In the genomic region with DNA sequence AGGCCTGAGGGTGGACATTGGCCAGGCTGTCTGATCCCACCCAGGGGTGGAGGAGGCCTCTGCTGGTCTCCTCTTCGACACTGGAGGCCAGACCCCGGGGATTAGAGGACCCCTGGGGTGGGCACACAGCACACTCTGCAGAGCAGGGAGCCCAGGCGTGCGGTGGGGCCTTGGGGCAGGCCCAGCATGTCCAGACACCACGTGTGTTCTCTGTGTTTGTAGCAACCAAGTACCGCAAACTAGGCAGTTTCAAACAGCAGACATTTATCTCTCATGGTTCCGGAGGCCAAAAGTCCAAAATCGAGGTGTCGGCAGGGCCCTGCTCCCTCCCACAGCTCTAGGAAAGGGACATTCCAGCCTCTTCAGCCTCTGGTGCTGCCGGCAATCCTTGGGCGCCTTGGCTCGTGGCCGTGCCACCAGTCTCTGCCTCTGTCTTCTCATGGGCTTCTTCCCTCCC, we compare ENCODE assay signal across 1 cellular context.
TF ChIP-seq lines count a peak whose summit lies in the region.

No MANE protein-coding gene starts in this region.

TF ChIP-seq in HepG2, 621 proteins besides CTCF, POLR2A, EP300 and RAD21 (continued from another document):
- TF ChIP-seq, protein P1, sequence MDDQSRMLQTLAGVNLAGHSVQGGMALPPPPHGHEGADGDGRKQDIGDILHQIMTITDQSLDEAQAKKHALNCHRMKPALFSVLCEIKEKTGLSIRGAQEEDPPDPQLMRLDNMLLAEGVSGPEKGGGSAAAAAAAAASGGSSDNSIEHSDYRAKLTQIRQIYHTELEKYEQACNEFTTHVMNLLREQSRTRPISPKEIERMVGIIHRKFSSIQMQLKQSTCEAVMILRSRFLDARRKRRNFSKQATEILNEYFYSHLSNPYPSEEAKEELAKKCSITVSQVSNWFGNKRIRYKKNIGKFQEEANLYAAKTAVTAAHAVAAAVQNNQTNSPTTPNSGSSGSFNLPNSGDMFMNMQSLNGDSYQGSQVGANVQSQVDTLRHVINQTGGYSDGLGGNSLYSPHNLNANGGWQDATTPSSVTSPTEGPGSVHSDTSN (CRISPR knock-in tag; IDR thresholded peaks at IDR 0.05; ENCODE audit: borderline replicate concordance), result no peak
- TF ChIP-seq ZNF841 (CRISPR knock-in tag; IDR thresholded peaks at IDR 0.05; ENCODE audit: borderline replicate concordance) (no peak), RFX3 (CRISPR knock-in tag; IDR thresholded peaks at IDR 0.05) (no peak), ZNF788 (CRISPR knock-in tag; IDR thresholded peaks at IDR 0.05; ENCODE audit: borderline replicate concordance) (no peak), ZSCAN12 (CRISPR knock-in tag; IDR thresholded peaks at IDR 0.05) (no peak), HOXA9 (CRISPR knock-in tag; IDR thresholded peaks at IDR 0.05; ENCODE audit: borderline replicate concordance) (no peak), ZNF747 (CRISPR knock-in tag; IDR thresholded peaks at IDR 0.05; ENCODE audit: borderline replicate concordance) (no peak), ZC3H13 (CRISPR knock-in tag; IDR thresholded peaks at IDR 0.05) (no peak), JUN (CRISPR knock-in tag; IDR thresholded peaks at IDR 0.05) (no peak), YY1 (IDR thresholded peaks at IDR 0.05; ENCODE audit: insufficient read depth, insufficient replicate concordance, low read depth, low read length) (no peak), ZMAT3 (CRISPR knock-in tag; conservative IDR thresholded peaks at IDR 0.05) (no peak), GABPB1 (CRISPR knock-in tag; IDR thresholded peaks at IDR 0.05) (no peak), ZNF557 (CRISPR knock-in tag; IDR thresholded peaks at IDR 0.05) (no peak), ZNF292 (CRISPR knock-in tag; IDR thresholded peaks at IDR 0.05; ENCODE audit: borderline replicate concordance, low read depth) (no peak), ZNF224 (CRISPR knock-in tag; IDR thresholded peaks at IDR 0.05) (no peak), HDAC2 (CRISPR knock-in tag; IDR thresholded peaks at IDR 0.05) (peak; percentile 34; the same call in 1 of the 2 replicates), GZF1 (CRISPR knock-in tag; IDR thresholded peaks at IDR 0.05) (no peak), ARNTL (CRISPR knock-in tag; IDR thresholded peaks at IDR 0.05) (0 out of 2 replicates have a peak, but pooled peaks have one; percentile 45), TRIM24 (CRISPR knock-in tag; IDR thresholded peaks at IDR 0.05) (no peak), RFXANK (CRISPR knock-in tag; IDR thresholded peaks at IDR 0.05) (no peak), THAP11 (CRISPR knock-in tag; IDR thresholded peaks at IDR 0.05) (no peak), SATB2 (CRISPR knock-in tag; IDR thresholded peaks at IDR 0.05) (no peak), ZNF207 (IDR thresholded peaks at IDR 0.05; ENCODE audit: borderline replicate concordance) (no peak), NFRKB (IDR thresholded peaks at IDR 0.05) (no peak), PAX8 (CRISPR knock-in tag; IDR thresholded peaks at IDR 0.05; ENCODE audit: borderline replicate concordance) (no peak), ETV5 (CRISPR knock-in tag; IDR thresholded peaks at IDR 0.05; ENCODE audit: borderline replicate concordance) (peak; percentile 69), ZNF383 (CRISPR knock-in tag; IDR thresholded peaks at IDR 0.05; ENCODE audit: borderline replicate concordance) (no peak), ZNF468 (CRISPR knock-in tag; IDR thresholded peaks at IDR 0.05) (no peak)
- TF ChIP-seq, protein P2, sequence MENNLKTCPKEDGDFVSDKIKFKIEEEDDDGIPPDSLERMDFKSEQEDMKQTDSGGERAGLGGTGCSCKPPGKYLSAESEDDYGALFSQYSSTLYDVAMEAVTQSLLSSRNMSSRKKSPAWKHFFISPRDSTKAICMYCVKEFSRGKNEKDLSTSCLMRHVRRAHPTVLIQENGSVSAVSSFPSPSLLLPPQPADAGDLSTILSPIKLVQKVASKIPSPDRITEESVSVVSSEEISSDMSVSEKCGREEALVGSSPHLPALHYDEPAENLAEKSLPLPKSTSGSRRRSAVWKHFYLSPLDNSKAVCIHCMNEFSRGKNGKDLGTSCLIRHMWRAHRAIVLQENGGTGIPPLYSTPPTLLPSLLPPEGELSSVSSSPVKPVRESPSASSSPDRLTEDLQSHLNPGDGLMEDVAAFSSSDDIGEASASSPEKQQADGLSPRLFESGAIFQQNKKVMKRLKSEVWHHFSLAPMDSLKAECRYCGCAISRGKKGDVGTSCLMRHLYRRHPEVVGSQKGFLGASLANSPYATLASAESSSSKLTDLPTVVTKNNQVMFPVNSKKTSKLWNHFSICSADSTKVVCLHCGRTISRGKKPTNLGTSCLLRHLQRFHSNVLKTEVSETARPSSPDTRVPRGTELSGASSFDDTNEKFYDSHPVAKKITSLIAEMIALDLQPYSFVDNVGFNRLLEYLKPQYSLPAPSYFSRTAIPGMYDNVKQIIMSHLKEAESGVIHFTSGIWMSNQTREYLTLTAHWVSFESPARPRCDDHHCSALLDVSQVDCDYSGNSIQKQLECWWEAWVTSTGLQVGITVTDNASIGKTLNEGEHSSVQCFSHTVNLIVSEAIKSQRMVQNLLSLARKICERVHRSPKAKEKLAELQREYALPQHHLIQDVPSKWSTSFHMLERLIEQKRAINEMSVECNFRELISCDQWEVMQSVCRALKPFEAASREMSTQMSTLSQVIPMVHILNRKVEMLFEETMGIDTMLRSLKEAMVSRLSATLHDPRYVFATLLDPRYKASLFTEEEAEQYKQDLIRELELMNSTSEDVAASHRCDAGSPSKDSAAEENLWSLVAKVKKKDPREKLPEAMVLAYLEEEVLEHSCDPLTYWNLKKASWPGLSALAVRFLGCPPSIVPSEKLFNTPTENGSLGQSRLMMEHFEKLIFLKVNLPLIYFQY (CRISPR knock-in tag; IDR thresholded peaks at IDR 0.05; ENCODE audit: borderline replicate concordance), result no peak
- TF ChIP-seq, protein P3, sequence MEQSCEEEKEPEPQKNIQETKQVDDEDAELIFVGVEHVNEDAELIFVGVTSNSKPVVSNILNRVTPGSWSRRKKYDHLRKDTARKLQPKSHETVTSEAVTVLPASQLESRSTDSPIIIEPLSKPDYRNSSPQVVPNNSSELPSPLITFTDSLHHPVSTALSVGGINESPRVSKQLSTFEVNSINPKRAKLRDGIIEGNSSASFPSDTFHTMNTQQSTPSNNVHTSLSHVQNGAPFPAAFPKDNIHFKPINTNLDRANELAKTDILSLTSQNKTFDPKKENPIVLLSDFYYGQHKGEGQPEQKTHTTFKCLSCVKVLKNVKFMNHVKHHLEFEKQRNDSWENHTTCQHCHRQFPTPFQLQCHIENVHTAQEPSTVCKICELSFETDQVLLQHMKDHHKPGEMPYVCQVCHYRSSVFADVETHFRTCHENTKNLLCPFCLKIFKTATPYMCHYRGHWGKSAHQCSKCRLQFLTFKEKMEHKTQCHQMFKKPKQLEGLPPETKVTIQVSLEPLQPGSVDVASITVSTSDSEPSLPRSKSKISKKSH (CRISPR knock-in tag; IDR thresholded peaks at IDR 0.05; ENCODE audit: borderline replicate concordance), result no peak
- TF ChIP-seq, protein P4, sequence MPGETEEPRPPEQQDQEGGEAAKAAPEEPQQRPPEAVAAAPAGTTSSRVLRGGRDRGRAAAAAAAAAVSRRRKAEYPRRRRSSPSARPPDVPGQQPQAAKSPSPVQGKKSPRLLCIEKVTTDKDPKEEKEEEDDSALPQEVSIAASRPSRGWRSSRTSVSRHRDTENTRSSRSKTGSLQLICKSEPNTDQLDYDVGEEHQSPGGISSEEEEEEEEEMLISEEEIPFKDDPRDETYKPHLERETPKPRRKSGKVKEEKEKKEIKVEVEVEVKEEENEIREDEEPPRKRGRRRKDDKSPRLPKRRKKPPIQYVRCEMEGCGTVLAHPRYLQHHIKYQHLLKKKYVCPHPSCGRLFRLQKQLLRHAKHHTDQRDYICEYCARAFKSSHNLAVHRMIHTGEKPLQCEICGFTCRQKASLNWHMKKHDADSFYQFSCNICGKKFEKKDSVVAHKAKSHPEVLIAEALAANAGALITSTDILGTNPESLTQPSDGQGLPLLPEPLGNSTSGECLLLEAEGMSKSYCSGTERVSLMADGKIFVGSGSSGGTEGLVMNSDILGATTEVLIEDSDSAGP (CRISPR knock-in tag; IDR thresholded peaks at IDR 0.05; ENCODE audit: borderline replicate concordance), result peak; percentile 62; the same call in 1 of the 2 replicates
- TF ChIP-seq, protein P5, sequence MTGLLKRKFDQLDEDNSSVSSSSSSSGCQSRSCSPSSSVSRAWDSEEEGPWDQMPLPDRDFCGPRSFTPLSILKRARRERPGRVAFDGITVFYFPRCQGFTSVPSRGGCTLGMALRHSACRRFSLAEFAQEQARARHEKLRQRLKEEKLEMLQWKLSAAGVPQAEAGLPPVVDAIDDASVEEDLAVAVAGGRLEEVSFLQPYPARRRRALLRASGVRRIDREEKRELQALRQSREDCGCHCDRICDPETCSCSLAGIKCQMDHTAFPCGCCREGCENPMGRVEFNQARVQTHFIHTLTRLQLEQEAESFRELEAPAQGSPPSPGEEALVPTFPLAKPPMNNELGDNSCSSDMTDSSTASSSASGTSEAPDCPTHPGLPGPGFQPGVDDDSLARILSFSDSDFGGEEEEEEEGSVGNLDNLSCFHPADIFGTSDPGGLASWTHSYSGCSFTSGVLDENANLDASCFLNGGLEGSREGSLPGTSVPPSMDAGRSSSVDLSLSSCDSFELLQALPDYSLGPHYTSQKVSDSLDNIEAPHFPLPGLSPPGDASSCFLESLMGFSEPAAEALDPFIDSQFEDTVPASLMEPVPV (CRISPR knock-in tag; IDR thresholded peaks at IDR 0.05), result 0 out of 2 replicates have a peak, but pooled peaks have one; percentile 61
